In the genomic region with DNA sequence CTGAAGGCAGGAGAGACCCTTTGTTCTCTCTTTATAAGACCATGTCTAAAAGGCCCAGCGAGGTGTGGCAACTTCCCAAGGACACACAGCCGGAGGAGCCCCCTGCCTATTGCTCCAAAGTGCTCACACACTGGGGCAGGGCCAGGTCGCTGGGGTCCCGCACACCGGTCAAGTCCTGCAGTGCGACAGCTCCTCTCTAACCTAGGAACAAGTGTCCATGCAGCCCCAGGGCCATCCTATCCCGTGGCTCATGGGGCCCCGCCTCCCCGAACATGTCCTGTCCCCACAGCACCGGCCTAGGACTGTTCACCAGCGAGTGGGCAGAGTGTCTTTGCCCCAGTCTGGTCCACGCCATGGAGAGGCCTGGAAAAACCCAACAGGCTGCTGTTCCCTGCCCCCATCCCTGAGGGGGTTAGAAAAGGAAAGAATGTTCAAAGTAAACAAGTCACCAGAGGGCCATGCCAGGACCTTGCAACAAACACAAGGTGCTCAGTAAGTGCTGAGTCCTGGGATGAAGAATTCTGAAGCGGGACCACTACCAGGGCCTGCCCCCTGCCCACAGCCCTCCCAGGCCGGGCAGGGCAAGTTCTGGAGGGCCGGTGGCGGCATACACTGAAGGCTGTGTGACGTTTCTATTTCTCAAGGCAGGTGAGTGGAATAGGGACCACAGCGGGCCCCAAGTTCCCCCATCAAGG, we compare ENCODE assay signal across 8 cellular contexts. TPM values are rescaled to one million over a fixed set of nuclear protein-coding genes. Genes with fewer than 3 reads are reported as not detected.
DNase-seq lines count a peak whose midpoint lies in the region; ATAC-seq and TF ChIP-seq lines count a peak whose summit lies in the region.

No MANE protein-coding gene starts in this region.

- H3K4me3 ChIP-seq in IMR-90 (ENCODE audit: insufficient read depth, low read depth, low read length): peak overlapping the region; percentile 82
- H3K4me3 ChIP-seq in lower lobe of right lung: peak overlapping the region; percentile 92
- peak overlapping the region; percentile 56 to 77 (median 69) for H3K4me3 ChIP-seq in transverse colon

- H3K9me1 ChIP-seq in IMR-90 (ENCODE audit: insufficient read depth, low read length): peaks cover 10% of the 10 kb centered on the region; the same call in 1 of the 2 replicates

- peak overlapping the region; percentile 53 for H3K14ac ChIP-seq in IMR-90 (replicated peaks; ENCODE audit: low read depth, low read length)

- 16% methylated on average over 6 of the region's 18 CpGs; no CpG with 5 or more reads in 1 of the 2 experiments for WGBS in IMR-90 (ENCODE audit: extremely low coverage in 2 of 2, insufficient read length in 1 of 2), 2 experiments
- 33% methylated on average over 12 of the region's 18 CpGs; no CpG with 5 or more reads in 1 of the 2 donors for WGBS in transverse colon (ENCODE audit: low coverage in 1 of 2), 2 donors

- in situ Hi-C loops in IMR-90 (cut with MboI; ENCODE audit: low sequenced_read_pairs): no loop called here
- in situ Hi-C loops in transverse colon (cut with MboI; ENCODE audit: low pct_ligation_motif_present in 1 of 4, low pct_unique_long_range_greater_than_20kb in 1 of 4, low sequenced_read_pairs in 3 of 4): no loop called here

- peak overlapping the region; percentile 74 for H2BK120ac ChIP-seq in IMR-90 (ENCODE audit: low read depth, low read length)

- H3K56ac ChIP-seq in IMR-90 (ENCODE audit: extremely low read depth, insufficient read depth, low read length): peak overlapping the region; percentile 43; the same call in 1 of the 2 replicates

- peaks cover 21 to 48% of the 10 kb centered on the region in 2 experiments for H3K79me1 ChIP-seq in IMR-90 (ENCODE audit: low read depth in 1 of 2, low read length in 2 of 2)

- intact Hi-C loops in IMR-90 (cut with micrococcal nuclease) (loop anchor here (10.0 kb wide), 1 partner anchor 322 kb away; the partner anchor contains the start of genes FAM120A and FAM120AOS), lower lobe of right lung (cut with DNase I) (no loop called here), transverse colon (cut with DNase I; ENCODE audit: low total_unique reads) (no loop called here)

- H3K27ac ChIP-seq in IMR-90 (ENCODE audit: insufficient read depth, low read length): peak overlapping the region; percentile 84
- peak overlapping the region; percentile 93 for H3K27ac ChIP-seq in caudate nucleus (ENCODE audit: low read depth, low read length)
- peak overlapping the region; percentile 98 for H3K27ac ChIP-seq in lower lobe of right lung
- H3K27ac ChIP-seq in transverse colon: peak overlapping the region; percentile 95 to 100 (median 96)

- no peak for TF ChIP-seq POLR2A in IMR-90 (IDR thresholded peaks at IDR 0.05; ENCODE audit: low read depth, low read length)
- no peak for TF ChIP-seq POLR2A in transverse colon (IDR thresholded peaks at IDR 0.05)

- peak overlapping the region; percentile 81 for H3K9ac ChIP-seq in IMR-90 (ENCODE audit: low read depth, low read length)

- H2BK5ac ChIP-seq in IMR-90 (ENCODE audit: low read depth, low read length, poor library complexity, severe bottlenecking): peak overlapping the region; percentile 67

- DNase-seq in AG08395 (ENCODE audit: low spot score) (peak; percentile 18), IMR-90 (no peak), caudate nucleus (lab: John Stamatoyannopoulos, UW) (peak in 8 of 61 donors; percentile 13 to 51 (median 36)), lower lobe of right lung (no peak), transverse colon (peak; percentile 42)
- no peak for DNase-seq in activated CD4-positive, alpha-beta T cell treated with anti-CD3 and anti-CD28 coated beads for 1 hour

- H3K9me3 ChIP-seq in IMR-90 (ENCODE audit: control insufficient read depth, insufficient read depth, low read length): no peaks in the 10 kb centered on the region
- no peaks in the 10 kb centered on the region for H3K9me3 ChIP-seq in lower lobe of right lung
- H3K9me3 ChIP-seq in transverse colon: no peaks in the 10 kb centered on the region

- H2BK15ac ChIP-seq in IMR-90 (ENCODE audit: low read depth, low read length): peak overlapping the region; percentile 79; the same call in 2 of the 3 replicates

- peak; percentile 22 for ATAC-seq in IMR-90 (ENCODE audit: low read depth)
- peak; percentile 29 to 38 for ATAC-seq in lower lobe of right lung
- no peak for ATAC-seq in GM19463 (IDR thresholded peaks at IDR 0.05; ENCODE audit: unreplicated experiment)
- no peak for ATAC-seq in HG02884 (IDR thresholded peaks at IDR 0.05; ENCODE audit: unreplicated experiment)

- no peaks in the 10 kb centered on the region for H3K36me3 ChIP-seq in IMR-90 (ENCODE audit: control insufficient read depth, insufficient read depth, low read length)
- H3K36me3 ChIP-seq in lower lobe of right lung: no peaks in the 10 kb centered on the region
- no peaks in the 10 kb centered on the region for H3K36me3 ChIP-seq in transverse colon

- peak overlapping the region; percentile 88 for H4K91ac ChIP-seq in IMR-90 (ENCODE audit: insufficient read depth, low read depth, low read length)

- CTCF ChIA-PET in IMR-90 (lab: Yijun Ruan, JAX): interaction anchor here (0.9 kb wide), 1 partner anchor 24 kb away, joined by 3 read pairs; no protein-coding TSS in a partner anchor

- H2BK20ac ChIP-seq in IMR-90 (ENCODE audit: low read depth, low read length): peak overlapping the region; percentile 64; the same call in 1 of the 2 replicates

- H2AFZ ChIP-seq in IMR-90 (replicated peaks; ENCODE audit: low read length, poor library complexity): peak overlapping the region; percentile 96

- H3K23ac ChIP-seq in IMR-90 (ENCODE audit: low read depth, low read length): peak overlapping the region; percentile 88

- peak overlapping the region; percentile 93 for H2AK5ac ChIP-seq in IMR-90 (ENCODE audit: low read depth, low read length)

- peak overlapping the region; percentile 84 for H3K4me2 ChIP-seq in IMR-90 (ENCODE audit: low read depth, low read length)

- dilution Hi-C loops in IMR-90 (cut with HindIII; ENCODE audit: low sequenced_read_pairs, unreplicated experiment): no loop called here

- H4K8ac ChIP-seq in IMR-90 (ENCODE audit: low read depth in 2 of 2, low read length in 2 of 2): peak overlapping the region; percentile 36 to 62; a peak in 3 of 4 replicates

- peak overlapping the region; percentile 33 for H4K5ac ChIP-seq in IMR-90 (ENCODE audit: low read depth, low read length)

- peaks cover 10% of the 10 kb centered on the region; the same call in 1 of the 2 replicates for H4K20me1 ChIP-seq in IMR-90 (ENCODE audit: insufficient read depth, low read length)

- H3K18ac ChIP-seq in IMR-90 (ENCODE audit: low read depth, low read length): peak overlapping the region; percentile 55

- no peak for TF ChIP-seq RAD21 in IMR-90 (IDR thresholded peaks at IDR 0.05; ENCODE audit: low read length)

- no peak for TF ChIP-seq EP300 in transverse colon (IDR thresholded peaks at IDR 0.05; ENCODE audit: low read depth)

- POLR2A ChIA-PET in IMR-90 (lab: Charles Lee; ENCODE audit: unreplicated experiment): no interaction called here

- H2AK9ac ChIP-seq in IMR-90 (replicated peaks; ENCODE audit: low read depth, low read length, poor library complexity): peak overlapping the region; percentile 97

- peak overlapping the region; percentile 90 for H3K4ac ChIP-seq in IMR-90 (ENCODE audit: low read depth, low read length)

- no TSS peak for BruUV-seq in IMR-90 (replicated peaks; lab: Mats Ljungman, UMichigan)

- H3K4me1 ChIP-seq in IMR-90 (ENCODE audit: control insufficient read depth, insufficient read depth, low read length) (peaks cover 30% of the 10 kb centered on the region), lower lobe of right lung (peaks cover 71% of the 10 kb centered on the region), transverse colon (peaks cover 45 to 69% (median 58%) of the 10 kb centered on the region in 4 donors)

- H3K27me3 ChIP-seq in IMR-90 (ENCODE audit: control insufficient read depth, insufficient read depth, low read length) (no peaks in the 10 kb centered on the region), lower lobe of right lung (ENCODE audit: low read depth) (no peaks in the 10 kb centered on the region), transverse colon (no peaks in the 10 kb centered on the region)

- TF ChIP-seq CTCF in IMR-90 (conservative IDR thresholded peaks at IDR 0.05; ENCODE audit: low read depth, low read length): no peak
- TF ChIP-seq CTCF in lower lobe of right lung (IDR thresholded peaks at IDR 0.05): no peak
- no peak for TF ChIP-seq CTCF in transverse colon (IDR thresholded peaks at IDR 0.05)

TF ChIP-seq in IMR-90, 13 proteins besides CTCF, POLR2A, EP300 and RAD21 (continues in another document):
- TF ChIP-seq, protein P1, sequence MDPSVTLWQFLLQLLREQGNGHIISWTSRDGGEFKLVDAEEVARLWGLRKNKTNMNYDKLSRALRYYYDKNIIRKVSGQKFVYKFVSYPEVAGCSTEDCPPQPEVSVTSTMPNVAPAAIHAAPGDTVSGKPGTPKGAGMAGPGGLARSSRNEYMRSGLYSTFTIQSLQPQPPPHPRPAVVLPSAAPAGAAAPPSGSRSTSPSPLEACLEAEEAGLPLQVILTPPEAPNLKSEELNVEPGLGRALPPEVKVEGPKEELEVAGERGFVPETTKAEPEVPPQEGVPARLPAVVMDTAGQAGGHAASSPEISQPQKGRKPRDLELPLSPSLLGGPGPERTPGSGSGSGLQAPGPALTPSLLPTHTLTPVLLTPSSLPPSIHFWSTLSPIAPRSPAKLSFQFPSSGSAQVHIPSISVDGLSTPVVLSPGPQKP (IDR thresholded peaks at IDR 0.05; ENCODE audit: borderline replicate concordance, low read depth, low read length): no peak
- no peak; the same call in 1 of the 2 replicates for TF ChIP-seq MAZ (IDR thresholded peaks at IDR 0.05; ENCODE audit: borderline replicate concordance, low read depth, low read length)
- TF ChIP-seq RFX5 (IDR thresholded peaks at IDR 0.05; ENCODE audit: low read depth, low read length): no peak
- no peak for TF ChIP-seq CEBPB (IDR thresholded peaks at IDR 0.05; ENCODE audit: low read depth, low read length)

RNA-seq across cellular contexts. Expression of gene NINJ1, which starts 1.0 kb away (rescaled TPM):
- total RNA-seq in IMR-90 (2012; rRNA removed): 21.9 and 24.7 TPM in 2 replicates
- polyA plus RNA-seq in IMR-90 (2012; rRNA removed): 38.1 and 38.8 TPM in 2 replicates
- 16.1 and 60.5 TPM in 2 replicates for polyA plus RNA-seq in IMR-90 (2012; cell fraction: cytosol; rRNA removed)
- 21.8 and 35.9 TPM in 2 replicates for polyA plus RNA-seq in IMR-90 (2012; cell fraction: nucleus; rRNA removed; ENCODE audit: low replicate concordance)
- 46.6 TPM for total RNA-seq in lower lobe of right lung
- total RNA-seq in transverse colon: 10 to 100 TPM; 29.5 to 67.7 (median 38.5) TPM

RNA-seq across cellular contexts. Expression of gene CARD19, which starts 37.1 kb away (rescaled TPM):
- total RNA-seq in IMR-90 (2012; rRNA removed) (17.4 and 23.3 TPM in 2 replicates), lower lobe of right lung (25.6 TPM), transverse colon (100 to 1,000 TPM in 2 of 4 donors, 10 to 100 TPM in 2; 16.3 to 105 (median 88.2) TPM)
- 111 and 126 TPM in 2 replicates for polyA plus RNA-seq in IMR-90 (2012; rRNA removed)
- 120 and 139 TPM in 2 replicates for polyA plus RNA-seq in IMR-90 (2012; cell fraction: cytosol; rRNA removed)
- 103 and 209 TPM in 2 replicates for polyA plus RNA-seq in IMR-90 (2012; cell fraction: nucleus; rRNA removed; ENCODE audit: low replicate concordance)

RNA-seq across cellular contexts. Expression of gene WNK2, which starts 50.8 kb away (rescaled TPM):
- total RNA-seq in IMR-90 (2012; rRNA removed): not detected in 2 replicates
- not detected in 2 replicates for polyA plus RNA-seq in IMR-90 (2012; rRNA removed)
- 0.01 TPM in 1 of 2 replicates, not detected in the other for polyA plus RNA-seq in IMR-90 (2012; cell fraction: cytosol; rRNA removed)
- not detected in 2 replicates for polyA plus RNA-seq in IMR-90 (2012; cell fraction: nucleus; rRNA removed; ENCODE audit: low replicate concordance)
- 7.7 TPM for total RNA-seq in lower lobe of right lung
- total RNA-seq in transverse colon: 100 to 1,000 TPM; 133 to 618 (median 157) TPM

Comparison
In these comparisons a context has a peak if more than half of its experiments do, and no peak if none do; other contexts are left out.
1. DNase-seq: peak in AG08395 (single experiment) and transverse colon (single experiment); none in IMR-90 (single experiment), lower lobe of right lung (single experiment) and activated CD4-positive, alpha-beta T cell treated with anti-CD3 and anti-CD28 coated beads for 1 hour (single experiment).
2. ATAC-seq: peak in IMR-90 (single experiment) and lower lobe of right lung (2 of 2); none in GM19463 (single experiment) and HG02884 (single experiment).
3. RNA of gene WNK2, which starts 50.8 kb away (total RNA-seq): 133 to 618 TPM in transverse colon; 7.7 TPM in lower lobe of right lung (single experiment) and not detected in IMR-90; every median in the first group is over 10 times any median in the second.
4. Peak in every context shown above with its lines, with median percentiles within 50 percentile points of each other: H3K27ac ChIP-seq and H3K4me3 ChIP-seq.